7 cellular contexts compared by ENCODE assay signal in genomic region chr19:48638831-48639381, GRCh38. TPM values are rescaled to one million over a fixed set of nuclear protein-coding genes. Genes with fewer than 3 reads are reported as not detected.
DNase-seq lines count a peak whose midpoint lies in the region; ATAC-seq, FAIRE-seq and TF ChIP-seq lines count a peak whose summit lies in the region.

No MANE protein-coding gene starts in this region.

- H3K9ac ChIP-seq in iPS-20b (ENCODE audit: low read depth, low read length): peak overlapping the region; percentile 69; the same call in 1 of the 2 replicates

- H3K27ac Mint-ChIP-seq in activated CD4-positive, alpha-beta memory T cell treated with anti-CD3 and anti-CD28 coated beads for 36 hours: peak overlapping the region; percentile 98

- no peaks in the 10 kb centered on the region for H3K9me3 Mint-ChIP-seq in activated CD4-positive, alpha-beta memory T cell treated with anti-CD3 and anti-CD28 coated beads for 36 hours

- DNase-seq in HL-60 (ENCODE audit: low read depth in 1 of 2, low spot score in 1 of 2): no peak
- DNase-seq in activated CD4-positive, alpha-beta memory T cell treated with anti-CD3 and anti-CD28 coated beads for 36 hours: peak; percentile 28
- DNase-seq in stimulated activated naive CD8-positive, alpha-beta T cell treated with anti-CD3 and anti-CD28 coated beads, Interleukin-15, Interleukin-2, amounts not matched to agents 100 U/mL and 50 U/mL, for 24 hours: peak; percentile 30
- DNase-seq in stimulated activated CD4-positive, alpha-beta T cell treated with anti-CD3 and anti-CD28 coated beads, Interleukin-2, amount 100 ng/mL, for 48 hours: no peak
- no peak for DNase-seq in GM12891 (ENCODE audit: insufficient read length, low spot score)
- DNase-seq in GM20000 (ENCODE audit: low spot score): no peak

- peaks cover 11% of the 10 kb centered on the region; the same call in 1 of the 2 replicates for H3K36me3 ChIP-seq in iPS-20b (ENCODE audit: insufficient read depth, low read depth, low read length)

- ATAC-seq in stimulated activated naive CD8-positive, alpha-beta T cell treated with anti-CD3 and anti-CD28 coated beads, Interleukin-15, Interleukin-2, amounts not matched to agents 100 U/mL and 50 U/mL, for 24 hours: no peak

- peaks cover 4% of the 10 kb centered on the region for H3K36me3 Mint-ChIP-seq in activated CD4-positive, alpha-beta memory T cell treated with anti-CD3 and anti-CD28 coated beads for 36 hours

- no peak for TF ChIP-seq POLR2A in GM12891 (IDR thresholded peaks at IDR 0.05; ENCODE audit: low read depth, low read length)

- H3K4me1 ChIP-seq in iPS-20b (ENCODE audit: insufficient read depth, low read length): peaks cover 16% of the 10 kb centered on the region; the same call in 1 of the 2 replicates

- no peaks in the 10 kb centered on the region for H3K9me3 ChIP-seq in iPS-20b (ENCODE audit: insufficient read depth, low read depth, low read length)

- H3K4me1 Mint-ChIP-seq in activated CD4-positive, alpha-beta memory T cell treated with anti-CD3 and anti-CD28 coated beads for 36 hours (ENCODE audit: low read depth): peaks cover 39% of the 10 kb centered on the region

- no peaks in the 10 kb centered on the region for H3K27me3 Mint-ChIP-seq in activated CD4-positive, alpha-beta memory T cell treated with anti-CD3 and anti-CD28 coated beads for 36 hours

- FAIRE-seq in GM12891 (lab: Jason Lieb, UNC): no peak

- intact Hi-C loops in activated CD4-positive, alpha-beta memory T cell treated with anti-CD3 and anti-CD28 coated beads for 36 hours (cut with micrococcal nuclease): loop anchor here (2.0 kb wide), 1 partner anchor 1238 kb away; the partner anchor contains the start of genes AKT1S1 and TBC1D17

- no peak overlapping the region for H3K4me3 Mint-ChIP-seq in activated CD4-positive, alpha-beta memory T cell treated with anti-CD3 and anti-CD28 coated beads for 36 hours

- peak overlapping the region; percentile 96 for H3K27ac ChIP-seq in HL-60 (replicated peaks)
- H3K27ac ChIP-seq in iPS-20b (ENCODE audit: low read length): peak overlapping the region; percentile 89

- CTCF ChIA-PET in activated CD4-positive, alpha-beta memory T cell treated with anti-CD3 and anti-CD28 coated beads for 36 hours (lab: Charles Lee): no interaction called here

- TF ChIP-seq CTCF in HL-60 (IDR thresholded peaks at IDR 0.05; ENCODE audit: insufficient read depth, low read length) (no peak), GM20000 (IDR thresholded peaks at IDR 0.05; ENCODE audit: extremely low read depth, missing control alignments) (no peak)

- no peaks in the 10 kb centered on the region for H3K27me3 ChIP-seq in HL-60 (ENCODE audit: insufficient read depth, poor library complexity, severe bottlenecking)
- peaks cover 12% of the 10 kb centered on the region; the same call in 1 of the 2 replicates for H3K27me3 ChIP-seq in iPS-20b (ENCODE audit: insufficient read depth, low read length)

- peak overlapping the region; percentile 87 for H3K4me3 ChIP-seq in HL-60 (replicated peaks; ENCODE audit: insufficient read depth, low read length)
- peak overlapping the region; percentile 60 for H3K4me3 ChIP-seq in iPS-20b (ENCODE audit: low read length)

- POLR2A ChIA-PET in activated CD4-positive, alpha-beta memory T cell treated with anti-CD3 and anti-CD28 coated beads for 36 hours (lab: Charles Lee): no interaction called here

TF ChIP-seq in GM12891, 5 proteins besides CTCF, POLR2A, EP300 and RAD21:
- no peak for TF ChIP-seq POU2F2 (IDR thresholded peaks at IDR 0.05; ENCODE audit: low read depth, low read length)
- TF ChIP-seq PAX5 (IDR thresholded peaks at IDR 0.05; ENCODE audit: insufficient read depth, low read length, severe bottlenecking): no peak
- TF ChIP-seq TAF1 (IDR thresholded peaks at IDR 0.05; ENCODE audit: low read depth, low read length): no peak
- no peak for TF ChIP-seq POLR2AphosphoS5 (IDR thresholded peaks at IDR 0.05; ENCODE audit: low read depth, low read length)
- TF ChIP-seq SPI1 (IDR thresholded peaks at IDR 0.05; ENCODE audit: low read depth, low read length): no peak

RNA-seq across cellular contexts. Expression of gene DBP, which starts 1.7 kb away (rescaled TPM):
- total RNA-seq in activated CD4-positive, alpha-beta memory T cell treated with anti-CD3 and anti-CD28 coated beads for 36 hours: 10 to 100 TPM in 1 of 2 experiments, 1 to 10 TPM in 1; 8.3 to 10.4 TPM
- 6.5 TPM for polyA plus RNA-seq in GM12891 (2012; ENCODE audit: low read depth, missing spikeins)

RNA-seq across cellular contexts. Expression of gene CA11, which starts 7.1 kb away (rescaled TPM):
- total RNA-seq in activated CD4-positive, alpha-beta memory T cell treated with anti-CD3 and anti-CD28 coated beads for 36 hours: 10 to 100 TPM; 12.7 to 15.9 TPM
- polyA plus RNA-seq in GM12891 (2012; ENCODE audit: low read depth, missing spikeins): 9.8 TPM

RNA-seq across cellular contexts. Expression of gene SPHK2, which starts 19.6 kb away (rescaled TPM):
- total RNA-seq in activated CD4-positive, alpha-beta memory T cell treated with anti-CD3 and anti-CD28 coated beads for 36 hours: 10 to 100 TPM; 24.1 to 24.6 TPM
- polyA plus RNA-seq in GM12891 (2012; ENCODE audit: low read depth, missing spikeins): 12.4 TPM

RNA-seq across cellular contexts. Expression of gene RPL18, which starts 19.9 kb away (rescaled TPM):
- 1,000 to 10,000 TPM; 2,095 to 2,140 TPM for total RNA-seq in activated CD4-positive, alpha-beta memory T cell treated with anti-CD3 and anti-CD28 coated beads for 36 hours
- 3,629 TPM for polyA plus RNA-seq in GM12891 (2012; ENCODE audit: low read depth, missing spikeins)

RNA-seq across cellular contexts. Expression of gene FAM83E, which starts 24.0 kb away (rescaled TPM):
- 1 to 10 TPM; 2.2 to 2.4 TPM for total RNA-seq in activated CD4-positive, alpha-beta memory T cell treated with anti-CD3 and anti-CD28 coated beads for 36 hours
- polyA plus RNA-seq in GM12891 (2012; ENCODE audit: low read depth, missing spikeins): not detected

Comparison
In these comparisons a context has a peak if more than half of its experiments do, and no peak if none do; other contexts are left out.
1. DNase-seq: peak in activated CD4-positive, alpha-beta memory T cell treated with anti-CD3 and anti-CD28 coated beads for 36 hours (single experiment) and stimulated activated naive CD8-positive, alpha-beta T cell treated with anti-CD3 and anti-CD28 coated beads, Interleukin-15, Interleukin-2, amounts not matched to agents 100 U/mL and 50 U/mL, for 24 hours (single experiment); none in HL-60 (0 of 2), stimulated activated CD4-positive, alpha-beta T cell treated with anti-CD3 and anti-CD28 coated beads, Interleukin-2, amount 100 ng/mL, for 48 hours (0 of 2), GM12891 (single experiment) and GM20000 (single experiment).